Comparison of ENCODE assay signal across 13 cellular contexts in genomic region chr19:17615889-17616685, GRCh38.
A peak's percentile ranks its signal among the peaks of the same experiment; 100 is the strongest.
DNase-seq lines count a peak whose midpoint lies in the region; ATAC-seq, FAIRE-seq and TF ChIP-seq lines count a peak whose summit lies in the region.
"Had no signal": no experiment of that assay in that cellular context is flagged by ENCODE, and none has a peak within 500 bp of the region (broad histone marks: within the 10 kb centered on the region; RNA-seq: fewer than 3 reads in every experiment).

No MANE protein-coding gene starts in this region.

- H3K9me3 Mint-ChIP-seq in activated CD8-positive, alpha-beta T cell treated with anti-CD3 and anti-CD28 coated beads, Interleukin-2, amount 10 ng/mL, durations not matched to agents 7 days and 5 days (ENCODE audit: insufficient read depth): no peaks in the 10 kb centered on the region
- H3K9me3 Mint-ChIP-seq in activated T-helper 17 cell treated with anti-CD3 and anti-CD28 coated beads, Interleukin-2, amount 50 U/mL, for 72 hours: no peaks in the 10 kb centered on the region

- TF ChIP-seq RAD21 in HepG2 (CRISPR knock-in tag; IDR thresholded peaks at IDR 0.05): no peak

- peaks cover 21% of the 10 kb centered on the region for H3K27me3 Mint-ChIP-seq in activated CD8-positive, alpha-beta T cell treated with anti-CD3 and anti-CD28 coated beads, Interleukin-2, amount 10 ng/mL, durations not matched to agents 7 days and 5 days (ENCODE audit: low read depth)
- H3K27me3 Mint-ChIP-seq in activated T-helper 17 cell treated with anti-CD3 and anti-CD28 coated beads, Interleukin-2, amount 50 U/mL, for 72 hours: peaks cover 18% of the 10 kb centered on the region

- H3K27ac ChIP-seq in left ventricle myocardium inferior (replicated peaks) (no peak overlapping the region), heart right ventricle (no peak overlapping the region), HepG2 (ENCODE audit: extremely low read length, insufficient read depth, low read length) (no peak overlapping the region)

- peak overlapping the region; percentile 78 for H3K4me2 ChIP-seq in HepG2 (ENCODE audit: low read depth, low read length)

- H3K27me3 ChIP-seq in left ventricle myocardium inferior (ENCODE audit: low read depth) (peaks cover 47% of the 10 kb centered on the region), heart right ventricle (peaks cover 0 to 48% (median 31%) of the 10 kb centered on the region in 7 donors), HepG2 (ENCODE audit: control insufficient read depth in 1 of 2, insufficient read depth in 2 of 2, low read length in 2 of 2) (no peaks in the 10 kb centered on the region)

- H3K4me1 Mint-ChIP-seq in activated CD8-positive, alpha-beta T cell treated with anti-CD3 and anti-CD28 coated beads, Interleukin-2, amount 10 ng/mL, durations not matched to agents 7 days and 5 days (ENCODE audit: low read depth): peaks cover 2% of the 10 kb centered on the region
- H3K4me1 Mint-ChIP-seq in activated T-helper 17 cell treated with anti-CD3 and anti-CD28 coated beads, Interleukin-2, amount 50 U/mL, for 72 hours: no peaks in the 10 kb centered on the region

- CTCF ChIA-PET in activated CD8-positive, alpha-beta T cell treated with anti-CD3 and anti-CD28 coated beads, Interleukin-2, amount 10 ng/mL, durations not matched to agents 7 days and 5 days (lab: Charles Lee): interaction anchor here (0.6 to 0.9 kb wide), 2 partner anchors 10 to 234 kb away, joined by 3 read pairs; no protein-coding TSS in a partner anchor
- CTCF ChIA-PET in HepG2 (lab: Yijun Ruan, JAX; ENCODE audit: low intra/inter-chr PET ratio, low total read pairs): no interaction called here

- H3K9me3 ChIP-seq in left ventricle myocardium inferior (replicated peaks) (peaks cover 3% of the 10 kb centered on the region), heart right ventricle (peaks cover 0 to 4% (median 0%) of the 10 kb centered on the region in 11 donors), HepG2 (ENCODE audit: low read length) (no peaks in the 10 kb centered on the region)

- no peak overlapping the region for H2AFZ ChIP-seq in HepG2 (ENCODE audit: low read length)

- no peak for TF ChIP-seq EP300 in HepG2 (IDR thresholded peaks at IDR 0.05; ENCODE audit: low read depth in 2 of 2, low read length in 2 of 2)
- no peak for TF ChIP-seq EP300 in HepG2 (CRISPR knock-in tag; IDR thresholded peaks at IDR 0.05; ENCODE audit: borderline replicate concordance)

- H3K36me3 Mint-ChIP-seq in activated CD8-positive, alpha-beta T cell treated with anti-CD3 and anti-CD28 coated beads, Interleukin-2, amount 10 ng/mL, durations not matched to agents 7 days and 5 days (ENCODE audit: low read depth): no peaks in the 10 kb centered on the region
- no peaks in the 10 kb centered on the region for H3K36me3 Mint-ChIP-seq in activated T-helper 17 cell treated with anti-CD3 and anti-CD28 coated beads, Interleukin-2, amount 50 U/mL, for 72 hours (ENCODE audit: low read depth)

- H3K27ac Mint-ChIP-seq in activated CD8-positive, alpha-beta T cell treated with anti-CD3 and anti-CD28 coated beads, Interleukin-2, amount 10 ng/mL, durations not matched to agents 7 days and 5 days: no peak overlapping the region
- no peak overlapping the region for H3K27ac Mint-ChIP-seq in activated T-helper 17 cell treated with anti-CD3 and anti-CD28 coated beads, Interleukin-2, amount 50 U/mL, for 72 hours
- H3K27ac Mint-ChIP-seq: IgD-negative memory B cell had no signal

- H3K4me3 Mint-ChIP-seq in activated CD8-positive, alpha-beta T cell treated with anti-CD3 and anti-CD28 coated beads, Interleukin-2, amount 10 ng/mL, durations not matched to agents 7 days and 5 days: no peak overlapping the region
- no peak overlapping the region for H3K4me3 Mint-ChIP-seq in activated T-helper 17 cell treated with anti-CD3 and anti-CD28 coated beads, Interleukin-2, amount 50 U/mL, for 72 hours

- intact Hi-C loops in left ventricle myocardium inferior (cut with micrococcal nuclease): no loop called here
- intact Hi-C loops in heart right ventricle (cut with DNase I): no loop called here
- intact Hi-C loops in HepG2 (cut with micrococcal nuclease; ENCODE audit: unreplicated experiment): no loop called here

- H4K20me1 ChIP-seq in HepG2 (ENCODE audit: insufficient read depth, low read length): no peaks in the 10 kb centered on the region

- H3K4me3 ChIP-seq in left ventricle myocardium inferior (peak overlapping the region; percentile 29), heart right ventricle (peak overlapping the region in 3 of 10 donors; percentile 18 to 33 (median 21)), HepG2 (replicated peaks in 1 of 3; ENCODE audit: insufficient read depth in 1 of 3, low read depth in 2 of 3, low read length in 3 of 3) (peak overlapping the region in 2 of 3 experiments; percentile 47 to 60; a peak in 4 of 6 replicates)

- no peaks in the 10 kb centered on the region for H3K79me2 ChIP-seq in HepG2 (ENCODE audit: insufficient read depth, low read length)

- ATAC-seq in heart right ventricle (no peak), HepG2 (peak; percentile 63), HG03469 (IDR thresholded peaks at IDR 0.05; ENCODE audit: unreplicated experiment) (no peak)
- peak; percentile 24 for ATAC-seq in activated CD8-positive, alpha-beta T cell treated with anti-CD3 and anti-CD28 coated beads, Interleukin-2, amount 10 ng/mL, durations not matched to agents 7 days and 5 days
- no peak for ATAC-seq in activated T-helper 17 cell treated with anti-CD3 and anti-CD28 coated beads, Interleukin-2, amount 50 U/mL, for 72 hours (replicated peaks)

- BruUV-seq in HepG2 (replicated peaks; lab: Mats Ljungman, UMichigan): no TSS peak

- H3K36me3 ChIP-seq in left ventricle myocardium inferior (no peaks in the 10 kb centered on the region), heart right ventricle (no peaks in the 10 kb centered on the region), HepG2 (replicated peaks in 1 of 2; ENCODE audit: control insufficient read depth in 1 of 2, insufficient read depth in 2 of 2, low read length in 2 of 2) (no peaks in the 10 kb centered on the region)

- H3K9ac ChIP-seq in HepG2 (ENCODE audit: insufficient read depth, low read depth, low read length): no peak overlapping the region

- TF ChIP-seq POLR2A in HepG2 (IDR thresholded peaks at IDR 0.05; ENCODE audit: insufficient read depth in 1 of 2, low read depth in 2 of 2, low read length in 2 of 2): no peak

- WGBS in heart right ventricle, 2 donors: 20 to 40% methylated on average over 27 of the region's 27 CpGs
- WGBS in HepG2 (ENCODE audit: low lambda C conversion rate): 4% methylated on average over 23 of the region's 27 CpGs

- DNase-seq in left ventricle myocardium inferior: no peak
- no peak for DNase-seq in heart right ventricle
- DNase-seq in activated CD8-positive, alpha-beta T cell treated with anti-CD3 and anti-CD28 coated beads, Interleukin-2, amount 10 ng/mL, durations not matched to agents 7 days and 5 days: no peak
- no peak for DNase-seq in HepG2 (ENCODE audit: low spot score)
- no peak for DNase-seq in NCI-H526 treated with DMSO at 0.1 percent for 48 hours (lab: John Stamatoyannopoulos, UW)
- no peak for DNase-seq in stimulated activated naive CD4-positive, alpha-beta T cell (lab: John Stamatoyannopoulos, UW)
- DNase-seq: NCI-H146; NCI-H510A; stimulated activated CD8-positive, alpha-beta memory T cell treated with anti-CD3 and anti-CD28 coated beads, Interleukin-4, amount 100 ng/mL, for 48 hours had no signal

- H3K4me1 ChIP-seq in left ventricle myocardium inferior (peaks cover 4% of the 10 kb centered on the region), heart right ventricle (peaks cover 0 to 7% (median 0%) of the 10 kb centered on the region in 9 donors), HepG2 (ENCODE audit: insufficient read depth, low read length) (peaks cover 26% of the 10 kb centered on the region)

- TF ChIP-seq CTCF in left ventricle myocardium inferior (IDR thresholded peaks at IDR 0.05; ENCODE audit: borderline replicate concordance): no peak
- TF ChIP-seq CTCF in heart right ventricle (IDR thresholded peaks at IDR 0.05): no peak
- no peak for TF ChIP-seq CTCF in HepG2 (CRISPR knock-in tag; IDR thresholded peaks at IDR 0.05)

- no peak for FAIRE-seq in HepG2 (lab: Jason Lieb, UNC)
- FAIRE-seq: TTC549 had no signal

- in situ Hi-C loops in HepG2 (cut with HindIII; ENCODE audit: extremely low pct_ligation_motif_present, low pct_unique_long_range_greater_than_20kb): no loop called here

- POLR2A ChIA-PET in activated CD8-positive, alpha-beta T cell treated with anti-CD3 and anti-CD28 coated beads, Interleukin-2, amount 10 ng/mL, durations not matched to agents 7 days and 5 days (lab: Charles Lee): interaction anchor here (1.1 kb wide), 1 partner anchor 10 kb away, joined by 3 read pairs; no protein-coding TSS in a partner anchor
- POLR2A ChIA-PET in HepG2 (lab: Yijun Ruan, JAX): interaction anchor here (1.4 kb wide), 1 partner anchor 10 kb away, joined by 11 read pairs; no protein-coding TSS in a partner anchor

TF ChIP-seq in HepG2, 621 proteins besides CTCF, POLR2A, EP300 and RAD21:
- TF ChIP-seq ZNF629 (CRISPR knock-in tag; conservative IDR thresholded peaks at IDR 0.05) (peak; percentile 93), CHD4 (IDR thresholded peaks at IDR 0.05; ENCODE audit: borderline replicate concordance, low read length) (peak; percentile 88), ZSCAN25 (CRISPR knock-in tag; IDR thresholded peaks at IDR 0.05) (peak; percentile 71; the same call in 1 of the 2 replicates), ZNF292 (CRISPR knock-in tag; IDR thresholded peaks at IDR 0.05; ENCODE audit: borderline replicate concordance, low read depth) (no peak), RCOR2 (CRISPR knock-in tag; IDR thresholded peaks at IDR 0.05) (peak; percentile 25; the same call in 1 of the 2 replicates), CEBPB (IDR thresholded peaks at IDR 0.05; ENCODE audit: borderline replicate concordance, low read depth, low read length) (no peak)

Comparison
In these comparisons a context has a peak if more than half of its experiments do, and no peak if none do; other contexts are left out.
1. ATAC-seq: peak in activated CD8-positive, alpha-beta T cell treated with anti-CD3 and anti-CD28 coated beads, Interleukin-2, amount 10 ng/mL, durations not matched to agents 7 days and 5 days (single experiment) and HepG2 (single experiment); none in heart right ventricle (0 of 8), HG03469 (single experiment) and activated T-helper 17 cell treated with anti-CD3 and anti-CD28 coated beads, Interleukin-2, amount 50 U/mL, for 72 hours (single experiment).